9 cellular contexts compared by ENCODE assay signal in the genomic region with DNA sequence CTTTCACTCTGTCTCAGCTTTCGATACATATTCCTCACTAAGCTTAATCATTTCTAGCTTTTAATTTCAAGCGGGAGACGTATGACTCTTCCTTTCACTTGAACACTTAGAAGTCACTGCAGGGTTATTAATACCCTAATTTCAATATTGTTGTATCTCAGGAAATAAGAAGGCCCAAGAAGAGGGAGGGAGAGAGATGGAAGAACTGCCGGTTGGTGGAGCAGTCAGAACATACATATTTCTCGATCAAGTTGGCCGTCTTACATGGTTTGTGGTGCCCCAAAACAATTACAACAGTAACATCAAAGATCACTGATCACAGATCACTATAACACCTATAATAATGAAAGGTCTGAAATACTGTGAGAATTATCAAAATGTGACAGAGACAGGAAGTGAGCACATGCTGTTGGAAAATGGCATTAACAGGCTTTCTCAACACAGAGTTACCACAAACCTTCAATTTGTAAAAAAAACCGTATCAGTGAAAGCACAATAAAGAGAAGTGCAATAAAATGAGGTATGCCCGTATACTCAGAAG.
A peak's percentile ranks its signal among the peaks of the same experiment; 100 is the strongest.
DNase-seq lines count a peak whose midpoint lies in the region; ATAC-seq and TF ChIP-seq lines count a peak whose summit lies in the region.
"Had no signal": no experiment of that assay in that cellular context is flagged by ENCODE, and none has a peak within 500 bp of the region (broad histone marks: within the 10 kb centered on the region; RNA-seq: fewer than 3 reads in every experiment).

No MANE protein-coding gene starts in this region.

- H3K27ac ChIP-seq in BLaER1 treated with 17β-estradiol and CSF1 and Interleukin-3, amounts not matched to agents 10 nM and 100 nM: peak overlapping the region; percentile 3 to 58 (median 51); a peak in 17 of 22 replicates
- H3K27ac ChIP-seq: right lobe of liver had no signal

- peak overlapping the region; percentile 31 to 79 (median 60) for H3K4me2 ChIP-seq in BLaER1 treated with 17β-estradiol and CSF1 and Interleukin-3, amounts not matched to agents 10 nM and 100 nM

- peak overlapping the region; percentile 9 for H3K4me3 Mint-ChIP-seq in activated naive CD8-positive, alpha-beta T cell treated with anti-CD3 and anti-CD28 coated beads, Interleukin-2, amount 10 ng/mL, durations not matched to agents 7 days and 5 days

- H3K4me1 Mint-ChIP-seq in activated naive CD8-positive, alpha-beta T cell treated with anti-CD3 and anti-CD28 coated beads, Interleukin-2, amount 10 ng/mL, durations not matched to agents 7 days and 5 days: peaks cover 12% of the 10 kb centered on the region

- peaks cover 0 to 5% (median 0%) of the 10 kb centered on the region in 11 experiments; a peak in 2 of 22 replicates for H4K20me1 ChIP-seq in BLaER1 treated with 17β-estradiol and CSF1 and Interleukin-3, amounts not matched to agents 10 nM and 100 nM

- ATAC-seq in GM19351 (IDR thresholded peaks at IDR 0.05; ENCODE audit: unreplicated experiment): peak; percentile 44
- peak; percentile 33 for ATAC-seq in activated naive CD8-positive, alpha-beta T cell treated with anti-CD3 and anti-CD28 coated beads, Interleukin-2, amount 10 ng/mL, durations not matched to agents 7 days and 5 days (ENCODE audit: low read depth)
- ATAC-seq: right lobe of liver had no signal

- no peaks in the 10 kb centered on the region for H3K9me3 ChIP-seq in BLaER1 treated with 17β-estradiol and CSF1 and Interleukin-3, amounts not matched to agents 10 nM and 100 nM (replicated peaks in 1 of 11)
- H3K9me3 ChIP-seq in BE2C: no peaks in the 10 kb centered on the region
- H3K9me3 ChIP-seq: right lobe of liver had no signal

- peaks cover 14% of the 10 kb centered on the region for H3K36me3 Mint-ChIP-seq in activated naive CD8-positive, alpha-beta T cell treated with anti-CD3 and anti-CD28 coated beads, Interleukin-2, amount 10 ng/mL, durations not matched to agents 7 days and 5 days

- no peak for TF ChIP-seq CTCF in BE2C (IDR thresholded peaks at IDR 0.05; ENCODE audit: low read depth, low read length)

- H3K4me3 ChIP-seq in BLaER1 treated with 17β-estradiol and CSF1 and Interleukin-3, amounts not matched to agents 10 nM and 100 nM: no peak overlapping the region; a peak in 1 of 20 replicates
- H3K4me3 ChIP-seq in BE2C (ENCODE audit: low read depth, low read length): no peak overlapping the region
- H3K4me3 ChIP-seq: right lobe of liver had no signal

- POLR2A ChIA-PET in activated naive CD8-positive, alpha-beta T cell treated with anti-CD3 and anti-CD28 coated beads, Interleukin-2, amount 10 ng/mL, durations not matched to agents 7 days and 5 days (lab: Charles Lee): interaction anchor here (0.6 kb wide), 1 partner anchor 205 kb away, joined by 3 read pairs; no protein-coding TSS in a partner anchor

- H3K36me3 ChIP-seq in BLaER1 treated with 17β-estradiol and CSF1 and Interleukin-3, amounts not matched to agents 10 nM and 100 nM: peaks cover 5 to 57% (median 32%) of the 10 kb centered on the region in 11 experiments; a peak in 18 of 22 replicates
- no peaks in the 10 kb centered on the region for H3K36me3 ChIP-seq in BE2C
- H3K36me3 ChIP-seq: right lobe of liver had no signal

- H3K27ac Mint-ChIP-seq in activated naive CD8-positive, alpha-beta T cell treated with anti-CD3 and anti-CD28 coated beads, Interleukin-2, amount 10 ng/mL, durations not matched to agents 7 days and 5 days: peak overlapping the region; percentile 37

- DNase-seq in NOMO-1 treated with DMSO at 0.1 percent for 48 hours (lab: John Stamatoyannopoulos, UW; ENCODE audit: unreplicated experiment): peak; percentile 74
- no peak for DNase-seq in activated naive CD8-positive, alpha-beta T cell treated with anti-CD3 and anti-CD28 coated beads, Interleukin-2, amount 10 ng/mL, durations not matched to agents 7 days and 5 days
- DNase-seq in BE2C: no peak
- DNase-seq in AG20443 (ENCODE audit: low spot score): no peak
- DNase-seq in cortex of kidney (lab: John Stamatoyannopoulos, UW): no peak
- DNase-seq in NCI-H510A treated with DMSO at 0.1 percent for 48 hours (lab: John Stamatoyannopoulos, UW): no peak
- DNase-seq: right lobe of liver had no signal

- H3K27me3 Mint-ChIP-seq in activated naive CD8-positive, alpha-beta T cell treated with anti-CD3 and anti-CD28 coated beads, Interleukin-2, amount 10 ng/mL, durations not matched to agents 7 days and 5 days: no peaks in the 10 kb centered on the region

- peaks cover 21 to 37% (median 31%) of the 10 kb centered on the region in 10 experiments for H3K4me1 ChIP-seq in BLaER1 treated with 17β-estradiol and CSF1 and Interleukin-3, amounts not matched to agents 10 nM and 100 nM
- no peaks in the 10 kb centered on the region for H3K4me1 ChIP-seq in BE2C
- H3K4me1 ChIP-seq: right lobe of liver had no signal

- peak overlapping the region in 7 of 11 experiments; percentile 5 to 55 (median 31); a peak in 8 of 22 replicates for H3K9ac ChIP-seq in BLaER1 treated with 17β-estradiol and CSF1 and Interleukin-3, amounts not matched to agents 10 nM and 100 nM

- no peaks in the 10 kb centered on the region for H3K27me3 ChIP-seq in BLaER1 treated with 17β-estradiol and CSF1 and Interleukin-3, amounts not matched to agents 10 nM and 100 nM
- no peaks in the 10 kb centered on the region for H3K27me3 ChIP-seq in BE2C
- H3K27me3 ChIP-seq: right lobe of liver had no signal

- no peaks in the 10 kb centered on the region for H3K9me3 Mint-ChIP-seq in activated naive CD8-positive, alpha-beta T cell treated with anti-CD3 and anti-CD28 coated beads, Interleukin-2, amount 10 ng/mL, durations not matched to agents 7 days and 5 days
